Comparison of ENCODE assay signal across 36 cellular contexts in genomic region chr4:73577371-73577770, GRCh38. TPM values are rescaled to one million over a fixed set of nuclear protein-coding genes. Genes with fewer than 3 reads are reported as not detected.
"Had no signal": no experiment of that assay in that cellular context is flagged by ENCODE, and none has a peak within 500 bp of the region (broad histone marks: within the 10 kb centered on the region; RNA-seq: fewer than 3 reads in every experiment).

No MANE protein-coding gene starts in this region.

- H3K4me3 ChIP-seq: SJCRH30 had no signal

- H3K9me2 ChIP-seq: SK-N-SH had no signal

- H3K9ac ChIP-seq: SK-N-SH had no signal

- DNase-seq: activated CD4-positive, alpha-beta memory T cell treated with anti-CD3 and anti-CD28 coated beads, Interleukin-2, amount 10 ng/mL, durations not matched to agents 7 days and 5 days; activated CD4-positive, alpha-beta T cell treated with anti-CD3 and anti-CD28 coated beads for 1 hour; activated CD4-positive, alpha-beta T cell treated with anti-CD3 and anti-CD28 coated beads for 48 hours; activated CD4-positive, CD25-positive, alpha-beta regulatory T cell; activated CD8-positive, alpha-beta memory T cell treated with anti-CD3 and anti-CD28 coated beads for 24 hours; activated CD8-positive, alpha-beta memory T cell treated with anti-CD3 and anti-CD28 coated beads, Interleukin-2, amount 10 ng/mL, durations not matched to agents 7 days and 5 days; activated CD8-positive, alpha-beta memory T cell treated with anti-CD3 and anti-CD28 coated beads, Interleukin-2, amount 50 U/mL, for 48 hours; activated effector memory CD4-positive, alpha-beta T cell treated with Interleukin-2 at 50 U/mL for 16 hours; activated naive CD4-positive, alpha-beta T cell treated with anti-CD3 and anti-CD28 coated beads, Interleukin-2, amount 10 ng/mL, durations not matched to agents 7 days and 5 days; activated naive CD8-positive, alpha-beta T cell treated with anti-CD3 and anti-CD28 coated beads, Interleukin-2, amount 50 U/mL, for 24 hours; activated T-cell treated with anti-CD3 and anti-CD28 coated beads, Interleukin-2, amount 50 U/mL, for 48 hours; anterior cingulate cortex; brain microvascular endothelial cell; central memory CD4-positive, alpha-beta T cell; KG1; NCI-H1105; NCI-H1417 treated with DMSO at 0.1 percent for 48 hours; NCI-H1694; NCI-H1930; NCI-H2081 treated with DMSO at 0.1 percent for 48 hours; NCI-H226; NCI-H446 treated with DMSO at 0.1 percent for 48 hours; NCI-H524; NCI-H69; NCI-H82; NK-92 treated with Interleukin-12 subunit alpha and Interleukin-12 subunit beta, amount 100 ng/mL, for 24 hours; OCI-M1; SHP77; SJCRH30; SK-N-SH; T-helper 1 cell; T-helper 2 cell; T-helper 9 cell; WERI-Rb-1 had no signal

- H3K27ac Mint-ChIP-seq: activated CD4-positive, alpha-beta memory T cell treated with anti-CD3 and anti-CD28 coated beads, Interleukin-2, amount 10 ng/mL, durations not matched to agents 7 days and 5 days; activated CD8-positive, alpha-beta memory T cell treated with anti-CD3 and anti-CD28 coated beads, Interleukin-2, amount 10 ng/mL, durations not matched to agents 7 days and 5 days; activated naive CD4-positive, alpha-beta T cell treated with anti-CD3 and anti-CD28 coated beads, Interleukin-2, amount 10 ng/mL, durations not matched to agents 7 days and 5 days; activated naive CD8-positive, alpha-beta T cell; activated naive CD8-positive, alpha-beta T cell treated with anti-CD3 and anti-CD28 coated beads, Interleukin-2, amount 50 U/mL, for 24 hours had no signal

- H3K4me1 Mint-ChIP-seq: activated CD4-positive, alpha-beta memory T cell treated with anti-CD3 and anti-CD28 coated beads, Interleukin-2, amount 10 ng/mL, durations not matched to agents 7 days and 5 days; activated CD8-positive, alpha-beta memory T cell treated with anti-CD3 and anti-CD28 coated beads, Interleukin-2, amount 10 ng/mL, durations not matched to agents 7 days and 5 days; activated naive CD4-positive, alpha-beta T cell treated with anti-CD3 and anti-CD28 coated beads, Interleukin-2, amount 10 ng/mL, durations not matched to agents 7 days and 5 days; activated naive CD8-positive, alpha-beta T cell treated with anti-CD3 and anti-CD28 coated beads, Interleukin-2, amount 50 U/mL, for 24 hours had no signal

- H3K4me1 ChIP-seq: SJCRH30 had no signal

- H3K36me3 Mint-ChIP-seq: activated CD8-positive, alpha-beta memory T cell treated with anti-CD3 and anti-CD28 coated beads, Interleukin-2, amount 10 ng/mL, durations not matched to agents 7 days and 5 days; activated naive CD4-positive, alpha-beta T cell treated with anti-CD3 and anti-CD28 coated beads, Interleukin-2, amount 10 ng/mL, durations not matched to agents 7 days and 5 days; activated naive CD8-positive, alpha-beta T cell had no signal

- H3K4me3 Mint-ChIP-seq: activated CD4-positive, alpha-beta memory T cell treated with anti-CD3 and anti-CD28 coated beads, Interleukin-2, amount 10 ng/mL, durations not matched to agents 7 days and 5 days; activated CD8-positive, alpha-beta memory T cell treated with anti-CD3 and anti-CD28 coated beads, Interleukin-2, amount 10 ng/mL, durations not matched to agents 7 days and 5 days; activated naive CD4-positive, alpha-beta T cell treated with anti-CD3 and anti-CD28 coated beads, Interleukin-2, amount 10 ng/mL, durations not matched to agents 7 days and 5 days; activated naive CD8-positive, alpha-beta T cell; activated naive CD8-positive, alpha-beta T cell treated with anti-CD3 and anti-CD28 coated beads, Interleukin-2, amount 50 U/mL, for 24 hours had no signal

- H3K27ac ChIP-seq: brain microvascular endothelial cell, SJCRH30, WERI-Rb-1 had no signal

- H3K9me3 ChIP-seq: SJCRH30, SK-N-SH had no signal

- H3K27me3 Mint-ChIP-seq: activated CD4-positive, alpha-beta memory T cell treated with anti-CD3 and anti-CD28 coated beads, Interleukin-2, amount 10 ng/mL, durations not matched to agents 7 days and 5 days; activated CD8-positive, alpha-beta memory T cell treated with anti-CD3 and anti-CD28 coated beads, Interleukin-2, amount 10 ng/mL, durations not matched to agents 7 days and 5 days; activated naive CD8-positive, alpha-beta T cell; activated naive CD8-positive, alpha-beta T cell treated with anti-CD3 and anti-CD28 coated beads, Interleukin-2, amount 50 U/mL, for 24 hours had no signal

- H3K36me3 ChIP-seq: brain microvascular endothelial cell, SJCRH30, WERI-Rb-1 had no signal

- H3K9me3 Mint-ChIP-seq: activated CD4-positive, alpha-beta memory T cell treated with anti-CD3 and anti-CD28 coated beads, Interleukin-2, amount 10 ng/mL, durations not matched to agents 7 days and 5 days; activated naive CD4-positive, alpha-beta T cell treated with anti-CD3 and anti-CD28 coated beads, Interleukin-2, amount 10 ng/mL, durations not matched to agents 7 days and 5 days; activated naive CD8-positive, alpha-beta T cell treated with anti-CD3 and anti-CD28 coated beads, Interleukin-2, amount 50 U/mL, for 24 hours had no signal

- ATAC-seq: activated CD8-positive, alpha-beta memory T cell treated with anti-CD3 and anti-CD28 coated beads, Interleukin-2, amount 10 ng/mL, durations not matched to agents 7 days and 5 days; activated naive CD8-positive, alpha-beta T cell treated with anti-CD3 and anti-CD28 coated beads, Interleukin-2, amount 50 U/mL, for 24 hours had no signal

- H3K4me2 ChIP-seq: SK-N-SH had no signal

- H3K27me3 ChIP-seq: brain microvascular endothelial cell, SJCRH30 had no signal

RNA-seq across cellular contexts. Expression of gene RASSF6, which starts 42.9 kb away (rescaled TPM):
- total RNA-seq: activated CD8-positive, alpha-beta memory T cell treated with anti-CD3 and anti-CD28 coated beads, Interleukin-2, amount 10 ng/mL, durations not matched to agents 7 days and 5 days; M059J had no signal
- polyA plus RNA-seq: SK-N-SH had no signal
